2 cellular contexts compared by ENCODE assay signal in the genomic region with DNA sequence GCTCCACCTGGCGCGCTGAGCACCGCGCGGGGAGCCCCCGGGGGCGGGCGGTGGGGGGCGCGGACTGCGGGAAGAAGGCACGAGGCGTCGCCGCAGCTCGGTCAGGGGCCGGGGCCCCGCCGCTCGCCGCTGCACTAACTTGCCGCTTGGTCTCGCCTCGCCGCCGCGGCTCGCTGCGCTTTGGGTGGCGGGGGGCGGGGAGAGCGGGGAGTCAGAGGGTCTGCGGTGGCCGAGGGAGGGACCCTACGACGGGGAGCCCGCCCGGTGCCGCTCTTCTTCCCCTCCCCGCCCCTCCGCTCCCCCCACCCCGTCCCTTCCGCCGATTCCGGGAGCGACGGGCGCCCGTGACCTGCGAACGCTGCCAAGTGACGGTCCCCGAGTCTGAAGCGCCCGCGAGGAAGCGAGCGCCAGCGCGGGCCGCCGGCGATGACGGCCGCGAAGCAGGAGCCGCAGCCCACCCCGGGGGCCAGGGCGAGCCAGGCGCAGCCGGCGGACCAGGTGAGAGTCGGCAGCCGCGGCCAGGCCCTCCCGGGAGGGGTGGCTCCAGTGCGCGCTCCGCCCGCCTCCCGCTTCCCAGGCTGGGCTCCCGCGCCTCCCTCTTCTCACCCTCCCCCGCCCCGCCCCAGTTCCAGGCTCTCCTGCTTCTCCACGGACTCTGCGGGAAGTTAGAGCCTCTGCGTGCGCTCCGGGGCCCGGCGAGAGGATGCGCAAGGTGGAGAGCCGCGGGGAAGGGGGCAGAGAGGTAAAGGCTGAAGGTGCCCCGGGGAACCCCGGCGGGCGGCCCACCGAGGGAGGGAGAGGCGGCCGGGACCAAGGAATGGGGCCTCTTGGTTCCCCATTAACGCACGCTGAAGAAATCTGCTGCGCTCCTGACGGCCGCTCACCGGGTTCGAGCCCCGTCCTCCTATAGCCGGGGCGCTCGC.
TF ChIP-seq lines count a peak whose summit lies in the region.

No MANE protein-coding gene starts in this region.

TF ChIP-seq in SK-N-SH, 30 proteins besides CTCF, POLR2A, EP300 and RAD21:
- TF ChIP-seq, protein P1, sequence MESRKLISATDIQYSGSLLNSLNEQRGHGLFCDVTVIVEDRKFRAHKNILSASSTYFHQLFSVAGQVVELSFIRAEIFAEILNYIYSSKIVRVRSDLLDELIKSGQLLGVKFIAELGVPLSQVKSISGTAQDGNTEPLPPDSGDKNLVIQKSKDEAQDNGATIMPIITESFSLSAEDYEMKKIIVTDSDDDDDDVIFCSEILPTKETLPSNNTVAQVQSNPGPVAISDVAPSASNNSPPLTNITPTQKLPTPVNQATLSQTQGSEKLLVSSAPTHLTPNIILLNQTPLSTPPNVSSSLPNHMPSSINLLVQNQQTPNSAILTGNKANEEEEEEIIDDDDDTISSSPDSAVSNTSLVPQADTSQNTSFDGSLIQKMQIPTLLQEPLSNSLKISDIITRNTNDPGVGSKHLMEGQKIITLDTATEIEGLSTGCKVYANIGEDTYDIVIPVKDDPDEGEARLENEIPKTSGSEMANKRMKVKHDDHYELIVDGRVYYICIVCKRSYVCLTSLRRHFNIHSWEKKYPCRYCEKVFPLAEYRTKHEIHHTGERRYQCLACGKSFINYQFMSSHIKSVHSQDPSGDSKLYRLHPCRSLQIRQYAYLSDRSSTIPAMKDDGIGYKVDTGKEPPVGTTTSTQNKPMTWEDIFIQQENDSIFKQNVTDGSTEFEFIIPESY (IDR thresholded peaks at IDR 0.05; ENCODE audit: borderline replicate concordance, low read depth) = no peak
- TF ChIP-seq, protein P2, sequence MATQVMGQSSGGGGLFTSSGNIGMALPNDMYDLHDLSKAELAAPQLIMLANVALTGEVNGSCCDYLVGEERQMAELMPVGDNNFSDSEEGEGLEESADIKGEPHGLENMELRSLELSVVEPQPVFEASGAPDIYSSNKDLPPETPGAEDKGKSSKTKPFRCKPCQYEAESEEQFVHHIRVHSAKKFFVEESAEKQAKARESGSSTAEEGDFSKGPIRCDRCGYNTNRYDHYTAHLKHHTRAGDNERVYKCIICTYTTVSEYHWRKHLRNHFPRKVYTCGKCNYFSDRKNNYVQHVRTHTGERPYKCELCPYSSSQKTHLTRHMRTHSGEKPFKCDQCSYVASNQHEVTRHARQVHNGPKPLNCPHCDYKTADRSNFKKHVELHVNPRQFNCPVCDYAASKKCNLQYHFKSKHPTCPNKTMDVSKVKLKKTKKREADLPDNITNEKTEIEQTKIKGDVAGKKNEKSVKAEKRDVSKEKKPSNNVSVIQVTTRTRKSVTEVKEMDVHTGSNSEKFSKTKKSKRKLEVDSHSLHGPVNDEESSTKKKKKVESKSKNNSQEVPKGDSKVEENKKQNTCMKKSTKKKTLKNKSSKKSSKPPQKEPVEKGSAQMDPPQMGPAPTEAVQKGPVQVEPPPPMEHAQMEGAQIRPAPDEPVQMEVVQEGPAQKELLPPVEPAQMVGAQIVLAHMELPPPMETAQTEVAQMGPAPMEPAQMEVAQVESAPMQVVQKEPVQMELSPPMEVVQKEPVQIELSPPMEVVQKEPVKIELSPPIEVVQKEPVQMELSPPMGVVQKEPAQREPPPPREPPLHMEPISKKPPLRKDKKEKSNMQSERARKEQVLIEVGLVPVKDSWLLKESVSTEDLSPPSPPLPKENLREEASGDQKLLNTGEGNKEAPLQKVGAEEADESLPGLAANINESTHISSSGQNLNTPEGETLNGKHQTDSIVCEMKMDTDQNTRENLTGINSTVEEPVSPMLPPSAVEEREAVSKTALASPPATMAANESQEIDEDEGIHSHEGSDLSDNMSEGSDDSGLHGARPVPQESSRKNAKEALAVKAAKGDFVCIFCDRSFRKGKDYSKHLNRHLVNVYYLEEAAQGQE (IDR thresholded peaks at IDR 0.05; ENCODE audit: low read depth, low read length) = no peak
- TF ChIP-seq NFIC (IDR thresholded peaks at IDR 0.05; ENCODE audit: borderline replicate concordance) (no peak), GABPA (IDR thresholded peaks at IDR 0.05; ENCODE audit: low read depth) (no peak)
- TF ChIP-seq, protein P3, sequence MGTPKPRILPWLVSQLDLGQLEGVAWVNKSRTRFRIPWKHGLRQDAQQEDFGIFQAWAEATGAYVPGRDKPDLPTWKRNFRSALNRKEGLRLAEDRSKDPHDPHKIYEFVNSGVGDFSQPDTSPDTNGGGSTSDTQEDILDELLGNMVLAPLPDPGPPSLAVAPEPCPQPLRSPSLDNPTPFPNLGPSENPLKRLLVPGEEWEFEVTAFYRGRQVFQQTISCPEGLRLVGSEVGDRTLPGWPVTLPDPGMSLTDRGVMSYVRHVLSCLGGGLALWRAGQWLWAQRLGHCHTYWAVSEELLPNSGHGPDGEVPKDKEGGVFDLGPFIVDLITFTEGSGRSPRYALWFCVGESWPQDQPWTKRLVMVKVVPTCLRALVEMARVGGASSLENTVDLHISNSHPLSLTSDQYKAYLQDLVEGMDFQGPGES (IDR thresholded peaks at IDR 0.05; ENCODE audit: low read depth, low read length) = no peak

TF ChIP-seq in SK-N-SH treated with all-trans-retinoic acid at 6 μM for 48 hours, 23 proteins besides CTCF, POLR2A, EP300 and RAD21:
- TF ChIP-seq, protein P4, sequence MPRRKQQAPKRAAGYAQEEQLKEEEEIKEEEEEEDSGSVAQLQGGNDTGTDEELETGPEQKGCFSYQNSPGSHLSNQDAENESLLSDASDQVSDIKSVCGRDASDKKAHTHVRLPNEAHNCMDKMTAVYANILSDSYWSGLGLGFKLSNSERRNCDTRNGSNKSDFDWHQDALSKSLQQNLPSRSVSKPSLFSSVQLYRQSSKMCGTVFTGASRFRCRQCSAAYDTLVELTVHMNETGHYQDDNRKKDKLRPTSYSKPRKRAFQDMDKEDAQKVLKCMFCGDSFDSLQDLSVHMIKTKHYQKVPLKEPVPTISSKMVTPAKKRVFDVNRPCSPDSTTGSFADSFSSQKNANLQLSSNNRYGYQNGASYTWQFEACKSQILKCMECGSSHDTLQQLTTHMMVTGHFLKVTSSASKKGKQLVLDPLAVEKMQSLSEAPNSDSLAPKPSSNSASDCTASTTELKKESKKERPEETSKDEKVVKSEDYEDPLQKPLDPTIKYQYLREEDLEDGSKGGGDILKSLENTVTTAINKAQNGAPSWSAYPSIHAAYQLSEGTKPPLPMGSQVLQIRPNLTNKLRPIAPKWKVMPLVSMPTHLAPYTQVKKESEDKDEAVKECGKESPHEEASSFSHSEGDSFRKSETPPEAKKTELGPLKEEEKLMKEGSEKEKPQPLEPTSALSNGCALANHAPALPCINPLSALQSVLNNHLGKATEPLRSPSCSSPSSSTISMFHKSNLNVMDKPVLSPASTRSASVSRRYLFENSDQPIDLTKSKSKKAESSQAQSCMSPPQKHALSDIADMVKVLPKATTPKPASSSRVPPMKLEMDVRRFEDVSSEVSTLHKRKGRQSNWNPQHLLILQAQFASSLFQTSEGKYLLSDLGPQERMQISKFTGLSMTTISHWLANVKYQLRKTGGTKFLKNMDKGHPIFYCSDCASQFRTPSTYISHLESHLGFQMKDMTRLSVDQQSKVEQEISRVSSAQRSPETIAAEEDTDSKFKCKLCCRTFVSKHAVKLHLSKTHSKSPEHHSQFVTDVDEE (CRISPR knock-in tag; IDR thresholded peaks at IDR 0.05) = no peak
- TF ChIP-seq ZNF565 (CRISPR knock-in tag; conservative IDR thresholded peaks at IDR 0.05; ENCODE audit: low read depth) = no peak
- TF ChIP-seq BACH2 (CRISPR knock-in tag; IDR thresholded peaks at IDR 0.05; ENCODE audit: borderline replicate concordance) = no peak
- TF ChIP-seq TCF4 (CRISPR knock-in tag; IDR thresholded peaks at IDR 0.05; ENCODE audit: borderline replicate concordance) = no peak
- TF ChIP-seq ZFP30 (CRISPR knock-in tag; IDR thresholded peaks at IDR 0.05) = no peak
- no peak for TF ChIP-seq ARNTL (CRISPR knock-in tag; IDR thresholded peaks at IDR 0.05; ENCODE audit: borderline replicate concordance, low read depth)
- no peak for TF ChIP-seq SNAI2 (CRISPR knock-in tag; IDR thresholded peaks at IDR 0.05)
- no peak for TF ChIP-seq ZFP3 (CRISPR knock-in tag; IDR thresholded peaks at IDR 0.05)
- TF ChIP-seq, protein P5, sequence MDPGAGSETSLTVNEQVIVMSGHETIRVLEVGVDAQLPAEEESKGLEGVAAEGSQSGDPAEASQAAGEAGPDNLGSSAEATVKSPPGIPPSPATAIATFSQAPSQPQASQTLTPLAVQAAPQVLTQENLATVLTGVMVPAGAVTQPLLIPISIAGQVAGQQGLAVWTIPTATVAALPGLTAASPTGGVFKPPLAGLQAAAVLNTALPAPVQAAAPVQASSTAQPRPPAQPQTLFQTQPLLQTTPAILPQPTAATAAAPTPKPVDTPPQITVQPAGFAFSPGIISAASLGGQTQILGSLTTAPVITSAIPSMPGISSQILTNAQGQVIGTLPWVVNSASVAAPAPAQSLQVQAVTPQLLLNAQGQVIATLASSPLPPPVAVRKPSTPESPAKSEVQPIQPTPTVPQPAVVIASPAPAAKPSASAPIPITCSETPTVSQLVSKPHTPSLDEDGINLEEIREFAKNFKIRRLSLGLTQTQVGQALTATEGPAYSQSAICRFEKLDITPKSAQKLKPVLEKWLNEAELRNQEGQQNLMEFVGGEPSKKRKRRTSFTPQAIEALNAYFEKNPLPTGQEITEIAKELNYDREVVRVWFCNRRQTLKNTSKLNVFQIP (CRISPR knock-in tag; IDR thresholded peaks at IDR 0.05; ENCODE audit: borderline replicate concordance, low read depth) = no peak
- TF ChIP-seq GLIS3 (CRISPR knock-in tag; IDR thresholded peaks at IDR 0.05) = no peak
- TF ChIP-seq TOX (CRISPR knock-in tag; IDR thresholded peaks at IDR 0.05; ENCODE audit: borderline replicate concordance) = no peak
- TF ChIP-seq ZNF70 (CRISPR knock-in tag; IDR thresholded peaks at IDR 0.05) = no peak
- no peak for TF ChIP-seq CSDC2 (CRISPR knock-in tag; IDR thresholded peaks at IDR 0.05)
- TF ChIP-seq, protein P6, sequence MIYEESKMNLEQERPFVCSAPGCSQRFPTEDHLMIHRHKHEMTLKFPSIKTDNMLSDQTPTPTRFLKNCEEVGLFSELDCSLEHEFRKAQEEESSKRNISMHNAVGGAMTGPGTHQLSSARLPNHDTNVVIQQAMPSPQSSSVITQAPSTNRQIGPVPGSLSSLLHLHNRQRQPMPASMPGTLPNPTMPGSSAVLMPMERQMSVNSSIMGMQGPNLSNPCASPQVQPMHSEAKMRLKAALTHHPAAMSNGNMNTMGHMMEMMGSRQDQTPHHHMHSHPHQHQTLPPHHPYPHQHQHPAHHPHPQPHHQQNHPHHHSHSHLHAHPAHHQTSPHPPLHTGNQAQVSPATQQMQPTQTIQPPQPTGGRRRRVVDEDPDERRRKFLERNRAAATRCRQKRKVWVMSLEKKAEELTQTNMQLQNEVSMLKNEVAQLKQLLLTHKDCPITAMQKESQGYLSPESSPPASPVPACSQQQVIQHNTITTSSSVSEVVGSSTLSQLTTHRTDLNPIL (CRISPR knock-in tag; IDR thresholded peaks at IDR 0.05; ENCODE audit: low read depth) = no peak
